11 cellular contexts compared by ENCODE assay signal in genomic region chr20:63903796-63904570, GRCh38. TPM values are rescaled to one million over a fixed set of nuclear protein-coding genes. Genes with fewer than 3 reads are reported as not detected.
DNase-seq lines count a peak whose midpoint lies in the region; ATAC-seq, FAIRE-seq and TF ChIP-seq lines count a peak whose summit lies in the region.
"Had no signal": no experiment of that assay in that cellular context is flagged by ENCODE, and none has a peak within 500 bp of the region (broad histone marks: within the 10 kb centered on the region; RNA-seq: fewer than 3 reads in every experiment).

No MANE protein-coding gene starts in this region.

- H3K27me3 Mint-ChIP-seq in H9 (ENCODE audit: low read depth) = no peaks in the 10 kb centered on the region

- no peak overlapping the region for H3K56ac ChIP-seq in H9 (ENCODE audit: insufficient read length, low read depth, low read length)

- H3K4me1 Mint-ChIP-seq in H9 = 0 out of 4 replicates have a peak, but pooled peaks cover 0 to 3% of the 10 kb centered on the region in 2 experiments

- no CpG with 5 or more reads among the region's 12 CpGs for WGBS in H9 (ENCODE audit: extremely low coverage, insufficient read length, low lambda C conversion rate)
- 81 to 87% (median 81%) methylated on average over 12 of the region's 12 CpGs for WGBS in small intestine, 3 donors

- no peak overlapping the region for H2AK5ac ChIP-seq in H9 (ENCODE audit: insufficient read length, low read length)

- H3K23ac ChIP-seq in H9 (ENCODE audit: insufficient read length, low read depth, low read length) = no peak overlapping the region

- H3K9ac ChIP-seq in H9 (ENCODE audit: extremely low read depth, insufficient read length, low read length) (no peak overlapping the region), keratinocyte (ENCODE audit: control insufficient read depth, extremely low read depth, insufficient read depth, low read length) (no peak overlapping the region)

- TF ChIP-seq CTCF in H9 (conservative IDR thresholded peaks at IDR 0.05) (no peak), OCI-LY7 (conservative IDR thresholded peaks at IDR 0.05; ENCODE audit: low read length) (no peak), keratinocyte (optimal IDR thresholded peaks at IDR 0.05 in 1 of 3, IDR thresholded peaks at IDR 0.05 in 1 of 3, conservative IDR thresholded peaks at IDR 0.05 in 1 of 3; ENCODE audit: extremely low read depth in 1 of 3, insufficient read depth in 2 of 3, low read length in 3 of 3) (no peak)

- no peaks in the 10 kb centered on the region for H3K23me2 ChIP-seq in H9 (ENCODE audit: insufficient read length, low read depth, low read length, poor library complexity, severe bottlenecking)

- no peaks in the 10 kb centered on the region for H3K27me3 ChIP-seq in H9 (ENCODE audit: insufficient read depth, low read length)
- H3K27me3 ChIP-seq in keratinocyte (ENCODE audit: control insufficient read depth, extremely low read depth, insufficient read depth, low read length) = no peaks in the 10 kb centered on the region
- no peaks in the 10 kb centered on the region for H3K27me3 ChIP-seq in small intestine (ENCODE audit: control insufficient read depth in 2 of 2, insufficient read depth in 2 of 2, low read length in 2 of 2)
- H3K27me3 ChIP-seq: SJSA1 had no signal

- peaks cover 2% of the 10 kb centered on the region; the same call in 1 of the 2 replicates for H3K79me2 ChIP-seq in H9 (ENCODE audit: insufficient read depth, low read length)
- H3K79me2 ChIP-seq in OCI-LY7 (ENCODE audit: insufficient read depth, low read depth, low read length) = peaks cover 22% of the 10 kb centered on the region
- H3K79me2 ChIP-seq in keratinocyte (ENCODE audit: control insufficient read depth, insufficient read depth, low read length) = peaks cover 95% of the 10 kb centered on the region

- H3K9me3 Mint-ChIP-seq in H9 = no peaks in the 10 kb centered on the region

- H3K36me3 Mint-ChIP-seq in H9 (ENCODE audit: insufficient read depth in 1 of 3, low read depth in 3 of 3) = peaks cover 0 to 2% (median 2%) of the 10 kb centered on the region in 3 experiments; a peak in 2 of 7 replicates

- no peak for ATAC-seq in GM21360 (IDR thresholded peaks at IDR 0.05; ENCODE audit: unreplicated experiment)

- H2BK12ac ChIP-seq in H9 (ENCODE audit: insufficient read length, low read depth, low read length) = no peak overlapping the region

- FAIRE-seq in keratinocyte (lab: Jason Lieb, UNC) (no peak), small intestine (lab: Jason Lieb, UNC) (no peak)
- FAIRE-seq: frontal cortex, GM12892 had no signal

- peak overlapping the region in 2 of 3 experiments; percentile 65 to 71; a peak in 2 of 7 replicates for H3K27ac Mint-ChIP-seq in H9

- H4K20me1 ChIP-seq in H9 (ENCODE audit: control insufficient read depth, insufficient read depth, insufficient read length) (no peaks in the 10 kb centered on the region), OCI-LY7 (ENCODE audit: insufficient read depth, low read length) (no peaks in the 10 kb centered on the region), keratinocyte (ENCODE audit: control insufficient read depth, extremely low read depth, insufficient read depth, low read length) (peaks cover 11% of the 10 kb centered on the region)

- no peak overlapping the region for H2AFZ ChIP-seq in H9 (ENCODE audit: low read length)
- no peak overlapping the region for H2AFZ ChIP-seq in OCI-LY7 (ENCODE audit: low read length)
- H2AFZ ChIP-seq in keratinocyte (ENCODE audit: control insufficient read depth, low read length) = no peak overlapping the region

- H3K4me3 Mint-ChIP-seq in H9 = no peak overlapping the region

- intact Hi-C loops in OCI-LY7 (cut with micrococcal nuclease; ENCODE audit: unreplicated experiment) = no loop called here

- H3K36me3 ChIP-seq in OCI-LY7 (ENCODE audit: insufficient read depth, low read length) (peaks cover 7% of the 10 kb centered on the region; the same call in 1 of the 2 replicates), keratinocyte (ENCODE audit: control insufficient read depth in 2 of 2, extremely low read depth in 1 of 2, insufficient read depth in 2 of 2, low read length in 2 of 2) (peaks cover 8 to 15% of the 10 kb centered on the region in 2 experiments), small intestine (ENCODE audit: control insufficient read depth in 2 of 2, insufficient read depth in 2 of 2, low read length in 2 of 2) (peaks cover 0 to 2% of the 10 kb centered on the region in 2 donors)

- TSS peak; percentile 49 for BruUV-seq in OCI-LY7 (replicated peaks; lab: Mats Ljungman, UMichigan)

- no peak overlapping the region for H4K5ac ChIP-seq in H9 (ENCODE audit: insufficient read length, low read depth, low read length)

- H4K8ac ChIP-seq in H9 (replicated peaks; ENCODE audit: insufficient read length, low read depth, low read length) = no peak overlapping the region

- H3K9me2 ChIP-seq in OCI-LY7 (ENCODE audit: insufficient read depth, low read length) = no peaks in the 10 kb centered on the region

- H3K18ac ChIP-seq in H9 (ENCODE audit: insufficient read length, low read depth, low read length) = no peak overlapping the region

- DNase-seq in H9 (no peak), OCI-LY7 (ENCODE audit: low spot score) (no peak), keratinocyte (ENCODE audit: low read depth, low spot score) (no peak), small intestine (no peak), RPMI8226 (no peak)
- DNase-seq: amniotic stem cell had no signal

- H4K91ac ChIP-seq in H9 (ENCODE audit: insufficient read length, low read depth, low read length) = no peak overlapping the region

- H3K4me2 ChIP-seq in H9 (ENCODE audit: insufficient read depth, insufficient read length, low read length) (no peak overlapping the region), OCI-LY7 (ENCODE audit: low read length) (no peak overlapping the region), keratinocyte (ENCODE audit: control insufficient read depth, extremely low read depth, insufficient read depth, low read depth, low read length) (no peak overlapping the region)

- H2BK15ac ChIP-seq in H9 (ENCODE audit: low read depth, low read length) = no peak overlapping the region

- H3K4me3 ChIP-seq in OCI-LY7 (ENCODE audit: low read depth, low read length, poor library complexity, severe bottlenecking) (no peak overlapping the region), keratinocyte (ENCODE audit: control insufficient read depth in 2 of 3, extremely low read depth in 1 of 3, insufficient read depth in 2 of 3, low read depth in 1 of 3, low read length in 3 of 3) (no peak overlapping the region), small intestine (ENCODE audit: low read depth in 1 of 2, low read length in 2 of 2) (no peak overlapping the region)
- H3K4me3 ChIP-seq: SJSA1 had no signal

- peaks cover 4% of the 10 kb centered on the region for H3K79me1 ChIP-seq in H9 (ENCODE audit: insufficient read depth, low read depth, low read length, poor library complexity, severe bottlenecking)

- no peaks in the 10 kb centered on the region for H3K4me1 ChIP-seq in H9 (ENCODE audit: insufficient read depth, low read length)
- H3K4me1 ChIP-seq in OCI-LY7 (ENCODE audit: insufficient read depth, low read length, poor library complexity, severe bottlenecking) = no peaks in the 10 kb centered on the region
- peaks cover 18% of the 10 kb centered on the region for H3K4me1 ChIP-seq in keratinocyte (ENCODE audit: control insufficient read depth, extremely low read depth, insufficient read depth, low read length)
- peaks cover 3 to 9% of the 10 kb centered on the region in 2 donors for H3K4me1 ChIP-seq in small intestine (ENCODE audit: control insufficient read depth in 2 of 2, insufficient read depth in 1 of 2, low read depth in 1 of 2, low read length in 1 of 2)
- H3K4me1 ChIP-seq: SJSA1 had no signal

- H2BK20ac ChIP-seq in H9 (ENCODE audit: low read depth, low read length, poor library complexity, severe bottlenecking) = no peak overlapping the region

- H3K14ac ChIP-seq in H9 (ENCODE audit: insufficient read depth, low read length) = no peak overlapping the region

- no peak overlapping the region for H3T11ph ChIP-seq in H9 (ENCODE audit: low read length)

- POLR2A ChIA-PET in OCI-LY7 (lab: Charles Lee) = no interaction called here

- no peak overlapping the region for H2BK5ac ChIP-seq in H9 (ENCODE audit: insufficient read length, low read length)

- dilution Hi-C loops in keratinocyte (cut with MboI; ENCODE audit: extremely low pct_ligation_motif_present, low sequenced_read_pairs) = no loop called here

- H3K27ac ChIP-seq in H9 (ENCODE audit: insufficient read length, low read depth, low read length) (no peak overlapping the region), OCI-LY7 (ENCODE audit: low read depth, low read length, poor library complexity, severe bottlenecking) (no peak overlapping the region), keratinocyte (ENCODE audit: control insufficient read depth, insufficient read depth, low read length) (peak overlapping the region; percentile 74), small intestine (ENCODE audit: low read depth in 1 of 2, low read length in 1 of 2) (no peak overlapping the region)
- H3K27ac ChIP-seq: SJSA1 had no signal

- no peaks in the 10 kb centered on the region for H3K9me3 ChIP-seq in H9 (ENCODE audit: control insufficient read depth, low read depth, low read length)
- no peaks in the 10 kb centered on the region for H3K9me3 ChIP-seq in OCI-LY7 (ENCODE audit: low read length)
- H3K9me3 ChIP-seq in keratinocyte (ENCODE audit: control insufficient read depth, low read depth, low read length) = no peaks in the 10 kb centered on the region
- H3K9me3 ChIP-seq in small intestine (ENCODE audit: control insufficient read depth, low read depth) = no peaks in the 10 kb centered on the region
- H3K9me3 ChIP-seq: SJSA1 had no signal

- H3K9me1 ChIP-seq in keratinocyte (ENCODE audit: control insufficient read depth, extremely low read depth, insufficient read depth, low read length) = peaks cover 2% of the 10 kb centered on the region

- no peak overlapping the region for H2BK120ac ChIP-seq in H9 (ENCODE audit: low read depth, low read length, poor library complexity, severe bottlenecking)

- no peak overlapping the region for H3K4ac ChIP-seq in H9 (ENCODE audit: low read depth, low read length)

- CTCF ChIA-PET in OCI-LY7 (lab: Charles Lee; ENCODE audit: unreplicated experiment) = no interaction called here

RNA-seq across cellular contexts. Expression of gene DNAJC5, which starts 9.1 kb away (rescaled TPM):
- total RNA-seq in H9 (2021) (42.9 and 43.0 TPM in 2 replicates), OCI-LY7 (2022) (24.1 and 27.5 TPM in 2 replicates)
- total RNA-seq in OCI-LY7 (2014; rRNA removed; shearing (Covaris generic)) = 23.5 and 27.7 TPM in 2 replicates
- polyA plus RNA-seq in keratinocyte (43.7 to 62.0 TPM (median 59.0 TPM) in 3 replicates), small intestine (10 to 100 TPM; 37.0 to 52.3 (median 43.7) TPM)
- polyA plus RNA-seq in keratinocyte (2011; ENCODE audit: low read depth) = 19.8 TPM
- 33.5 and 57.9 TPM in 2 replicates for polyA plus RNA-seq in keratinocyte (2011; cell fraction: cytosol; rRNA removed)
- 62.9 and 73.4 TPM in 2 replicates for polyA plus RNA-seq in keratinocyte (2011; cell fraction: nucleus; rRNA removed)
- polyA plus RNA-seq in keratinocyte (2012; ENCODE audit: low replicate concordance) = 36.8 and 69.6 TPM in 2 replicates
- 69.2 to 101 TPM (median 96.1 TPM) in 3 replicates for polyA minus RNA-seq in keratinocyte
- polyA minus RNA-seq in keratinocyte (2011; cell fraction: cytosol; rRNA and poly(A)+ RNA removed) = 107 TPM
- polyA minus RNA-seq in keratinocyte (2011; cell fraction: nucleus; rRNA and poly(A)+ RNA removed) = 72.7 and 86.0 TPM in 2 replicates

RNA-seq across cellular contexts. Expression of gene TPD52L2, which starts 38.9 kb away (rescaled TPM):
- total RNA-seq in H9 (2021) (94.1 and 98.4 TPM in 2 replicates), OCI-LY7 (2022) (47.0 and 51.0 TPM in 2 replicates)
- 27.2 and 28.6 TPM in 2 replicates for total RNA-seq in OCI-LY7 (2014; rRNA removed; shearing (Covaris generic))
- polyA plus RNA-seq in keratinocyte (177 to 208 TPM (median 200 TPM) in 3 replicates), small intestine (10 to 100 TPM; 67.2 to 87.7 (median 72.7) TPM)
- 70.9 TPM for polyA plus RNA-seq in keratinocyte (2011; ENCODE audit: low read depth)
- 210 and 229 TPM in 2 replicates for polyA plus RNA-seq in keratinocyte (2011; cell fraction: cytosol; rRNA removed)
- 150 and 178 TPM in 2 replicates for polyA plus RNA-seq in keratinocyte (2011; cell fraction: nucleus; rRNA removed)
- 124 and 144 TPM in 2 replicates for polyA plus RNA-seq in keratinocyte (2012; ENCODE audit: low replicate concordance)
- polyA minus RNA-seq in keratinocyte = 112 to 135 TPM (median 117 TPM) in 3 replicates
- polyA minus RNA-seq in keratinocyte (2011; cell fraction: cytosol; rRNA and poly(A)+ RNA removed) = 247 TPM
- 75.1 and 94.8 TPM in 2 replicates for polyA minus RNA-seq in keratinocyte (2011; cell fraction: nucleus; rRNA and poly(A)+ RNA removed)

RNA-seq across cellular contexts. Expression of gene ABHD16B, which starts 42.7 kb away (rescaled TPM):
- total RNA-seq in H9 (2021) (not detected in 2 replicates), OCI-LY7 (2022) (0.29 TPM in 1 of 2 replicates, not detected in the other)
- not detected in 2 replicates for total RNA-seq in OCI-LY7 (2014; rRNA removed; shearing (Covaris generic))
- polyA plus RNA-seq in keratinocyte (not detected in 3 replicates), small intestine (under 1 TPM in 2 of 3 donors, not detected in 1; 0.34 to 0.67 TPM)
- not detected for polyA plus RNA-seq in keratinocyte (2011; ENCODE audit: low read depth)
- not detected in 2 replicates for polyA plus RNA-seq in keratinocyte (2011; cell fraction: cytosol; rRNA removed)
- not detected in 2 replicates for polyA plus RNA-seq in keratinocyte (2011; cell fraction: nucleus; rRNA removed)
- polyA plus RNA-seq in keratinocyte (2012; ENCODE audit: low replicate concordance) = not detected in 2 replicates
- not detected in 3 replicates for polyA minus RNA-seq in keratinocyte
- polyA minus RNA-seq in keratinocyte (2011; cell fraction: cytosol; rRNA and poly(A)+ RNA removed) = not detected
- not detected in 2 replicates for polyA minus RNA-seq in keratinocyte (2011; cell fraction: nucleus; rRNA and poly(A)+ RNA removed)
- total RNA-seq: frontal cortex, SJSA1 had no signal
- polyA plus RNA-seq: neural cell had no signal

RNA-seq across cellular contexts. Expression of gene UCKL1, which starts 52.2 kb away (rescaled TPM):
- total RNA-seq in H9 (2021) (35.6 and 40.9 TPM in 2 replicates), OCI-LY7 (2022) (42.6 and 43.0 TPM in 2 replicates)
- total RNA-seq in OCI-LY7 (2014; rRNA removed; shearing (Covaris generic)) = 19.8 and 25.6 TPM in 2 replicates
- polyA plus RNA-seq in keratinocyte (24.1 to 42.2 TPM (median 28.7 TPM) in 3 replicates), small intestine (100 to 1,000 TPM in 1 of 3 donors, 10 to 100 TPM in 2; 47.1 to 131 (median 81.1) TPM)
- polyA plus RNA-seq in keratinocyte (2011; ENCODE audit: low read depth) = 16.9 TPM
- 19.8 and 32.7 TPM in 2 replicates for polyA plus RNA-seq in keratinocyte (2011; cell fraction: cytosol; rRNA removed)
- polyA plus RNA-seq in keratinocyte (2011; cell fraction: nucleus; rRNA removed) = 61.6 and 80.2 TPM in 2 replicates
- 21.7 and 23.1 TPM in 2 replicates for polyA plus RNA-seq in keratinocyte (2012; ENCODE audit: low replicate concordance)
- 23.3 to 28.6 TPM (median 28.4 TPM) in 3 replicates for polyA minus RNA-seq in keratinocyte
- polyA minus RNA-seq in keratinocyte (2011; cell fraction: cytosol; rRNA and poly(A)+ RNA removed) = 34.1 TPM
- 25.4 and 26.4 TPM in 2 replicates for polyA minus RNA-seq in keratinocyte (2011; cell fraction: nucleus; rRNA and poly(A)+ RNA removed)
